In the genomic region with DNA sequence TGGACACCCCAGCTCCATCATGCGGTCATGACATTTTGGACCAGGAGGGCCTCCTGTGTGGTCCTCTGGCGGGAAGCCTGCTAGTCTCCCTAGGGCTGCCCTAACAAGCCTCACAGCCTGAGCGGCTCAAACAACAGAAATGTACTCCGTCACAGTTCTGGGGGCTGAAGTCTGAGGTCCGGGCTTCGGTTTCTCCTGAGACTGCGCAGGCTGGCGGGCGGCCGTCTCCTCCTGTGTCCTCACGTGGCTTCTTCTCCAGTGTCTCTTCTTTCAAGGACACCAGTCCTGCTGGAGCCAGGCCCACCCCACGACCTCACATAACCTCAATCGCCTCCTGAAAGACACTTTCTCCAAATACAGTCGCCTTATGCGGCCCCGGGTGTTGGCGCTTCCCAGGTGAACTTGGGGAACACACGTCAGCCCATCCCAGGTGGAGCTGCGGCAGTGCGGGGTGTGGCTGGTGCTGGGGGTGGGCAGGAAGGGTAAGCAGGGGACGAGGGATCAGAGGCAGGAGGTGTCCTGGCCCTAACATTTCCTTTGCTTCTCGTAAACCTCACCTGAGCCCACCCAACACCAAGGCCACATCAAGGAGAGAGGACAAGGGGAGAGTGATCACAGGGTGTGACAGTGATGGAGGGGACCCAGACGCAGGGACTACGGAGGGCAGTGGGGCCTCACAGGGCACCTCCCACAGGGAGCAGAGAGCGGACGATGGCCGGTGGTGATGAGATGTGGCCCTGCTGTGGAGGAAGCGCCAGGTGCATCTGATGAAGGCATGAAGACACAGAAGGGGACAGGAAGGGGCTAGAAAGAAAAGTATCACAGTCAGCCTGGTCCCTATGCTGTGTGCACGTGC, we compare ENCODE assay signal across 33 cellular contexts.
"Had no signal": no experiment of that assay in that cellular context is flagged by ENCODE, and none has a peak within 500 bp of the region (broad histone marks: within the 10 kb centered on the region; RNA-seq: fewer than 3 reads in every experiment).

No MANE protein-coding gene starts in this region.

- H3K9ac ChIP-seq: KMS-11, SK-N-SH had no signal

- H3K4me3 ChIP-seq: ascending aorta, cardiac muscle cell, Peyer's patch, SJSA1 had no signal

- H3K27me3 ChIP-seq: ascending aorta, cardiac muscle cell, Peyer's patch, SJSA1 had no signal

- H3K27ac ChIP-seq: ascending aorta, cardiac muscle cell, KMS-11, Peyer's patch, SJSA1 had no signal

- DNase-seq: activated CD4-positive, alpha-beta T cell treated with anti-CD3 and anti-CD28 coated beads, Interleukin-2, amount 10 ng/mL, durations not matched to agents 24 days and 14 days; activated CD4-positive, alpha-beta T cell treated with anti-CD3 and anti-CD28 coated beads, Interleukin-2, amount 50 U/mL, for 4 hours; activated CD8-positive, alpha-beta T cell treated with anti-CD3 and anti-CD28 coated beads for 36 hours; activated effector memory CD4-positive, alpha-beta T cell treated with anti-CD3 and anti-CD28 coated beads, Interleukin-2, amount 50 U/mL, for 16 hours; activated naive CD4-positive, alpha-beta T cell; activated naive CD4-positive, alpha-beta T cell treated with anti-CD3 and anti-CD28 coated beads, Interleukin-2, amount 50 U/mL, for 16 hours; activated naive CD8-positive, alpha-beta T cell treated with anti-CD3 and anti-CD28 coated beads for 36 hours; activated T-cell treated with anti-CD3 and anti-CD28 coated beads, Interleukin-2, amount 50 U/mL, for 1 hour; activated T-cell treated with anti-CD3 and anti-CD28 coated beads, Interleukin-2, amount 50 U/mL, for 72 hours; amygdala; MM.1S; NCI-H1092 treated with DMSO at 0.1 percent for 48 hours; NCI-H1417; NCI-H1930; NCI-H2081 treated with DMSO at 0.1 percent for 48 hours; NCI-H345; NCI-H510A; NCI-H526; NCI-H748 treated with DMSO at 0.1 percent for 48 hours; NK-92 treated with Interleukin-12 subunit alpha and Interleukin-12 subunit beta, amount 100 ng/mL, for 24 hours; PC-3; RPMI8226; SHP77 treated with DMSO at 0.1 percent for 48 hours; SK-N-SH had no signal

- H3K27ac Mint-ChIP-seq: activated CD4-positive, alpha-beta T cell treated with anti-CD3 and anti-CD28 coated beads, Interleukin-2, amount 10 ng/mL, durations not matched to agents 24 days and 14 days; activated CD8-positive, alpha-beta T cell treated with anti-CD3 and anti-CD28 coated beads for 36 hours; activated naive CD8-positive, alpha-beta T cell treated with anti-CD3 and anti-CD28 coated beads for 36 hours; activated T-cell treated with anti-CD3 and anti-CD28 coated beads, Interleukin-2, amount 50 U/mL, for 72 hours; activated T-helper 17 cell treated with anti-CD3 and anti-CD28 coated beads, Interleukin-2, amount 50 U/mL, for 72 hours; T-helper 1 cell treated with Interleukin-12 subunit alpha and Interleukin-12 subunit beta and Interleukin-4 antibody, amounts not matched to agents 30 μg/mL and 1 μg/mL, for 36 hours; T-helper 2 cell treated with Interferon-gamma antibody and Interleukin-4, amounts not matched to agents 5 μg/mL and 100 μg/mL, for 36 hours had no signal

- H3K36me3 Mint-ChIP-seq: activated naive CD8-positive, alpha-beta T cell treated with anti-CD3 and anti-CD28 coated beads for 36 hours had no signal

- H3K9me3 ChIP-seq: ascending aorta, Peyer's patch had no signal

- H3K4me3 Mint-ChIP-seq: activated CD4-positive, alpha-beta T cell treated with anti-CD3 and anti-CD28 coated beads, Interleukin-2, amount 10 ng/mL, durations not matched to agents 24 days and 14 days; activated CD8-positive, alpha-beta T cell treated with anti-CD3 and anti-CD28 coated beads for 36 hours; activated naive CD8-positive, alpha-beta T cell treated with anti-CD3 and anti-CD28 coated beads for 36 hours; activated T-cell treated with anti-CD3 and anti-CD28 coated beads, Interleukin-2, amount 50 U/mL, for 72 hours; activated T-helper 17 cell treated with anti-CD3 and anti-CD28 coated beads, Interleukin-2, amount 50 U/mL, for 72 hours; T-helper 1 cell treated with Interleukin-12 subunit alpha and Interleukin-12 subunit beta and Interleukin-4 antibody, amounts not matched to agents 30 μg/mL and 1 μg/mL, for 36 hours; T-helper 2 cell treated with Interferon-gamma antibody and Interleukin-4, amounts not matched to agents 5 μg/mL and 100 μg/mL, for 36 hours had no signal

- H3K36me3 ChIP-seq: ascending aorta, cardiac muscle cell, Peyer's patch, SJSA1 had no signal

- H3K9me3 Mint-ChIP-seq: activated CD4-positive, alpha-beta T cell treated with anti-CD3 and anti-CD28 coated beads, Interleukin-2, amount 10 ng/mL, durations not matched to agents 24 days and 14 days; activated CD8-positive, alpha-beta T cell treated with anti-CD3 and anti-CD28 coated beads for 36 hours; activated naive CD8-positive, alpha-beta T cell treated with anti-CD3 and anti-CD28 coated beads for 36 hours; activated T-cell treated with anti-CD3 and anti-CD28 coated beads, Interleukin-2, amount 50 U/mL, for 72 hours; activated T-helper 17 cell treated with anti-CD3 and anti-CD28 coated beads, Interleukin-2, amount 50 U/mL, for 72 hours; T-helper 1 cell treated with Interleukin-12 subunit alpha and Interleukin-12 subunit beta and Interleukin-4 antibody, amounts not matched to agents 30 μg/mL and 1 μg/mL, for 36 hours; T-helper 2 cell treated with Interferon-gamma antibody and Interleukin-4, amounts not matched to agents 5 μg/mL and 100 μg/mL, for 36 hours had no signal

- H3K4me1 Mint-ChIP-seq: activated CD4-positive, alpha-beta T cell treated with anti-CD3 and anti-CD28 coated beads, Interleukin-2, amount 10 ng/mL, durations not matched to agents 24 days and 14 days had no signal

- ATAC-seq: activated CD8-positive, alpha-beta T cell treated with anti-CD3 and anti-CD28 coated beads for 36 hours; activated T-cell treated with anti-CD3 and anti-CD28 coated beads, Interleukin-2, amount 50 U/mL, for 72 hours; activated T-helper 17 cell treated with anti-CD3 and anti-CD28 coated beads, Interleukin-2, amount 50 U/mL, for 72 hours; PC-3 had no signal

- H3K27me3 Mint-ChIP-seq: activated CD4-positive, alpha-beta T cell treated with anti-CD3 and anti-CD28 coated beads, Interleukin-2, amount 10 ng/mL, durations not matched to agents 24 days and 14 days; activated CD8-positive, alpha-beta T cell treated with anti-CD3 and anti-CD28 coated beads for 36 hours; activated naive CD8-positive, alpha-beta T cell treated with anti-CD3 and anti-CD28 coated beads for 36 hours had no signal

- H3K4me1 ChIP-seq: ascending aorta, Peyer's patch, SJSA1 had no signal

- FAIRE-seq: TTC549 had no signal
